In the genomic region with DNA sequence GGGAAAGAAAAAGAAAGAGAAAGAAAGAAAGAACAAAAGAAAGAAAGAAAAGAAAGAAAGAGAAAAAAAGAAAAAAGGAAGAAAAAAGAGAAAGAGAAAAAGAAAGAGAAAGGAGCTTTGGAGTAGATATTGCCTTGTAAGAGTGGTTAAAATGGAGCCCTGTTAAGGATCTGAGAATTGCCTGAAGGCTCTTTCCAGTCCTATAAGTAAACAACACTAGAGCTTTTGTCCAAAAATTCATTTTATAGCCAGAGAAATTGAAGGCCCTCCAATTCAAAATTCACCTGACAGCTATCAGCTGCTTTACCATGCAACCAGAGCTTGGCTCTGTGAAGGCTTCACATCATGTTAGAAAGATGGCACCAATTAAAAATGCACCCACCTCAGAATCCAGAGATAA, we compare ENCODE assay signal across 27 cellular contexts.
"Had no signal": no experiment of that assay in that cellular context is flagged by ENCODE, and none has a peak within 500 bp of the region (broad histone marks: within the 10 kb centered on the region; RNA-seq: fewer than 3 reads in every experiment).

No MANE protein-coding gene starts in this region.

- H3K4me3 Mint-ChIP-seq: activated CD4-positive, alpha-beta memory T cell treated with anti-CD3 and anti-CD28 coated beads for 36 hours; activated CD4-positive, alpha-beta T cell treated with anti-CD3 and anti-CD28 coated beads for 36 hours; activated CD4-positive, alpha-beta T cell treated with anti-CD3 and anti-CD28 coated beads, Interleukin-2, amount 10 ng/mL, durations not matched to agents 24 days and 14 days; activated CD8-positive, alpha-beta T cell treated with anti-CD3 and anti-CD28 coated beads, Interleukin-2, amount 10 ng/mL, durations not matched to agents 7 days and 5 days; activated naive CD4-positive, alpha-beta T cell treated with anti-CD3 and anti-CD28 coated beads for 36 hours; activated naive CD4-positive, alpha-beta T cell treated with anti-CD3 and anti-CD28 coated beads, Interleukin-2, amount 50 U/mL, for 24 hours; activated naive CD8-positive, alpha-beta T cell treated with anti-CD3 and anti-CD28 coated beads for 36 hours; activated naive CD8-positive, alpha-beta T cell treated with anti-CD3 and anti-CD28 coated beads, Interleukin-2, amount 50 U/mL, for 24 hours; activated T-cell treated with anti-CD3 and anti-CD28 coated beads, Interleukin-2, amount 50 U/mL, for 4 hours; activated T-helper 17 cell treated with anti-CD3 and anti-CD28 coated beads, Interleukin-2, amount 50 U/mL, for 72 hours had no signal

- H3K9me3 Mint-ChIP-seq: activated CD4-positive, alpha-beta memory T cell treated with anti-CD3 and anti-CD28 coated beads for 36 hours; activated CD4-positive, alpha-beta T cell treated with anti-CD3 and anti-CD28 coated beads, Interleukin-2, amount 10 ng/mL, durations not matched to agents 24 days and 14 days; activated naive CD4-positive, alpha-beta T cell treated with anti-CD3 and anti-CD28 coated beads for 36 hours; activated naive CD4-positive, alpha-beta T cell treated with anti-CD3 and anti-CD28 coated beads, Interleukin-2, amount 50 U/mL, for 24 hours; activated naive CD8-positive, alpha-beta T cell treated with anti-CD3 and anti-CD28 coated beads for 36 hours; activated naive CD8-positive, alpha-beta T cell treated with anti-CD3 and anti-CD28 coated beads, Interleukin-2, amount 50 U/mL, for 24 hours; activated T-cell treated with anti-CD3 and anti-CD28 coated beads, Interleukin-2, amount 50 U/mL, for 4 hours; activated T-helper 17 cell treated with anti-CD3 and anti-CD28 coated beads, Interleukin-2, amount 50 U/mL, for 72 hours had no signal

- H3K4me1 ChIP-seq: adrenal gland, colonic mucosa, gastrocnemius medialis had no signal

- FAIRE-seq: endothelial cell of umbilical vein had no signal

- H3K27ac ChIP-seq: adrenal gland, body of pancreas, colonic mucosa, gastrocnemius medialis had no signal

- H3K36me3 ChIP-seq: adrenal gland, colonic mucosa, gastrocnemius medialis had no signal

- DNase-seq: activated CD4-positive, alpha-beta memory T cell treated with anti-CD3 and anti-CD28 coated beads for 36 hours; activated CD4-positive, alpha-beta T cell treated with anti-CD3 and anti-CD28 coated beads for 36 hours; activated CD4-positive, alpha-beta T cell treated with anti-CD3 and anti-CD28 coated beads, Interleukin-2, amount 10 ng/mL, durations not matched to agents 24 days and 14 days; activated CD4-positive, CD25-positive, alpha-beta regulatory T cell; activated CD4-positive, CD25-positive, alpha-beta regulatory T cell treated with anti-CD3 and anti-CD28 coated beads, Interleukin-2, amount 50 U/mL, for 72 hours; activated CD8-positive, alpha-beta memory T cell treated with anti-CD3 and anti-CD28 coated beads, Interleukin-2, amount 50 U/mL, for 48 hours; activated CD8-positive, alpha-beta T cell treated with anti-CD3 and anti-CD28 coated beads, Interleukin-2, amount 10 ng/mL, durations not matched to agents 7 days and 5 days; activated effector memory CD4-positive, alpha-beta T cell treated with anti-CD3 and anti-CD28 coated beads, Interleukin-2, amount 50 U/mL, for 16 hours; activated naive CD4-positive, alpha-beta T cell treated with anti-CD3 and anti-CD28 coated beads for 36 hours; activated naive CD8-positive, alpha-beta T cell treated with anti-CD3 and anti-CD28 coated beads for 36 hours; activated naive CD8-positive, alpha-beta T cell treated with anti-CD3 and anti-CD28 coated beads, Interleukin-2, amount 50 U/mL, for 24 hours; activated T-cell treated with anti-CD3 and anti-CD28 coated beads for 4 hours; activated T-cell treated with anti-CD3 and anti-CD28 coated beads, Interleukin-2, amount 50 U/mL, for 4 hours; adrenal gland; amygdala; aorta; body of pancreas; caudate nucleus; colonic mucosa; effector CD8-positive, alpha-beta T cell; foreskin fibroblast; gastrocnemius medialis; T-helper 2 cell had no signal

- H3K36me3 Mint-ChIP-seq: activated CD4-positive, alpha-beta memory T cell treated with anti-CD3 and anti-CD28 coated beads for 36 hours; activated naive CD4-positive, alpha-beta T cell treated with anti-CD3 and anti-CD28 coated beads, Interleukin-2, amount 50 U/mL, for 24 hours; activated naive CD8-positive, alpha-beta T cell treated with anti-CD3 and anti-CD28 coated beads for 36 hours had no signal

- H3K27ac Mint-ChIP-seq: activated CD4-positive, alpha-beta memory T cell treated with anti-CD3 and anti-CD28 coated beads for 36 hours; activated CD4-positive, alpha-beta T cell treated with anti-CD3 and anti-CD28 coated beads for 36 hours; activated CD4-positive, alpha-beta T cell treated with anti-CD3 and anti-CD28 coated beads, Interleukin-2, amount 10 ng/mL, durations not matched to agents 24 days and 14 days; activated CD8-positive, alpha-beta T cell treated with anti-CD3 and anti-CD28 coated beads, Interleukin-2, amount 10 ng/mL, durations not matched to agents 7 days and 5 days; activated naive CD4-positive, alpha-beta T cell treated with anti-CD3 and anti-CD28 coated beads for 36 hours; activated naive CD4-positive, alpha-beta T cell treated with anti-CD3 and anti-CD28 coated beads, Interleukin-2, amount 50 U/mL, for 24 hours; activated naive CD8-positive, alpha-beta T cell treated with anti-CD3 and anti-CD28 coated beads for 36 hours; activated naive CD8-positive, alpha-beta T cell treated with anti-CD3 and anti-CD28 coated beads, Interleukin-2, amount 50 U/mL, for 24 hours; activated T-helper 17 cell treated with anti-CD3 and anti-CD28 coated beads, Interleukin-2, amount 50 U/mL, for 72 hours had no signal

- H3K27me3 ChIP-seq: adrenal gland, body of pancreas, colonic mucosa, gastrocnemius medialis had no signal

- H3K9me3 ChIP-seq: adrenal gland, body of pancreas, colonic mucosa, gastrocnemius medialis had no signal

- ATAC-seq: activated CD4-positive, alpha-beta T cell treated with anti-CD3 and anti-CD28 coated beads for 36 hours; activated CD8-positive, alpha-beta T cell treated with anti-CD3 and anti-CD28 coated beads, Interleukin-2, amount 10 ng/mL, durations not matched to agents 7 days and 5 days; activated naive CD8-positive, alpha-beta T cell treated with anti-CD3 and anti-CD28 coated beads, Interleukin-2, amount 50 U/mL, for 24 hours; activated T-cell treated with anti-CD3 and anti-CD28 coated beads, Interleukin-2, amount 50 U/mL, for 4 hours; activated T-helper 17 cell treated with anti-CD3 and anti-CD28 coated beads, Interleukin-2, amount 50 U/mL, for 72 hours; body of pancreas; esophagus mucosa; gastrocnemius medialis had no signal

- H3K4me3 ChIP-seq: adrenal gland, body of pancreas, colonic mucosa, gastrocnemius medialis had no signal

- H3K4me1 Mint-ChIP-seq: activated CD4-positive, alpha-beta T cell treated with anti-CD3 and anti-CD28 coated beads for 36 hours; activated CD4-positive, alpha-beta T cell treated with anti-CD3 and anti-CD28 coated beads, Interleukin-2, amount 10 ng/mL, durations not matched to agents 24 days and 14 days; activated naive CD4-positive, alpha-beta T cell treated with anti-CD3 and anti-CD28 coated beads, Interleukin-2, amount 50 U/mL, for 24 hours; activated naive CD8-positive, alpha-beta T cell treated with anti-CD3 and anti-CD28 coated beads for 36 hours; activated naive CD8-positive, alpha-beta T cell treated with anti-CD3 and anti-CD28 coated beads, Interleukin-2, amount 50 U/mL, for 24 hours; activated T-helper 17 cell treated with anti-CD3 and anti-CD28 coated beads, Interleukin-2, amount 50 U/mL, for 72 hours had no signal
